In genomic region chr22:38394929-38395629, GRCh38 we compare ENCODE assay signal across 12 cellular contexts. TPM values are rescaled to one million over a fixed set of nuclear protein-coding genes. Genes with fewer than 3 reads are reported as not detected.
A peak's percentile ranks its signal among the peaks of the same experiment; 100 is the strongest.
DNase-seq lines count a peak whose midpoint lies in the region; ATAC-seq and TF ChIP-seq lines count a peak whose summit lies in the region.
"Not testable (repeated sequence)": the region's sequence is repeated elsewhere in the genome, so short reads cannot be mapped to it uniquely, and the experiment has no call there.
"Had no signal": no experiment of that assay in that cellular context is flagged by ENCODE, and none has a peak within 500 bp of the region (broad histone marks: within the 10 kb centered on the region; RNA-seq: fewer than 3 reads in every experiment).

No MANE protein-coding gene starts in this region.

- not testable (repeated sequence) for H3K9me3 ChIP-seq in HUES48 (ENCODE audit: control insufficient read depth, insufficient read depth, low read length); OCI-LY3 (ENCODE audit: insufficient read depth, low read length); mammary epithelial cell (replicated peaks; ENCODE audit: insufficient read depth, low read length); hepatocyte (ENCODE audit: low read depth); upper lobe of right lung

- peaks cover 46% of the 10 kb centered on the region for H3K4me1 Mint-ChIP-seq in activated CD4-positive, alpha-beta T cell treated with anti-CD3 and anti-CD28 coated beads, Interleukin-2, amount 10 ng/mL, durations not matched to agents 24 days and 14 days
- peaks cover 56% of the 10 kb centered on the region for H3K4me1 Mint-ChIP-seq in nephron

- H3K9ac ChIP-seq in HUES48 (ENCODE audit: low read depth, low read length): peak overlapping the region; percentile 61
- H3K9ac ChIP-seq in OCI-LY3 (ENCODE audit: low read length): peak overlapping the region; percentile 98
- not testable (repeated sequence) for H3K9ac ChIP-seq in mammary epithelial cell (ENCODE audit: insufficient read depth, low read length)

- H2AFZ ChIP-seq in OCI-LY3 (ENCODE audit: low read depth, low read length); mammary epithelial cell (ENCODE audit: low read depth, low read length); hepatocyte: not testable (repeated sequence)

- BruUV-seq in mammary epithelial cell (replicated peaks; lab: Mats Ljungman, UMichigan): not testable (repeated sequence)

- DNase-seq in GF-D8 (lab: John Stamatoyannopoulos, UW): peak; percentile 20
- DNase-seq in activated CD4-positive, alpha-beta T cell treated with anti-CD3 and anti-CD28 coated beads, Interleukin-2, amount 10 ng/mL, durations not matched to agents 24 days and 14 days; mammary epithelial cell; hepatocyte (ENCODE audit: low spot score); upper lobe of right lung: not testable (repeated sequence)

- not testable (repeated sequence) for H3K9me3 Mint-ChIP-seq in activated CD4-positive, alpha-beta T cell treated with anti-CD3 and anti-CD28 coated beads, Interleukin-2, amount 10 ng/mL, durations not matched to agents 24 days and 14 days; nephron

- H3K27ac Mint-ChIP-seq in activated CD4-positive, alpha-beta T cell treated with anti-CD3 and anti-CD28 coated beads, Interleukin-2, amount 10 ng/mL, durations not matched to agents 24 days and 14 days: peak overlapping the region; percentile 37
- peak overlapping the region in 1 of 3 experiments; percentile 42 for H3K27ac Mint-ChIP-seq in nephron

- peak overlapping the region; percentile 52 for H3K4me3 Mint-ChIP-seq in activated CD4-positive, alpha-beta T cell treated with anti-CD3 and anti-CD28 coated beads, Interleukin-2, amount 10 ng/mL, durations not matched to agents 24 days and 14 days
- H3K4me3 Mint-ChIP-seq in nephron: peak overlapping the region; percentile 12 to 93 (median 63)

- H3K4me3 ChIP-seq in HUES48 (ENCODE audit: low read depth, low read length) (peak overlapping the region; percentile 89), OCI-LY3 (ENCODE audit: low read length) (peak overlapping the region; percentile 95)
- H3K4me3 ChIP-seq in mammary epithelial cell (replicated peaks in 1 of 3; ENCODE audit: insufficient read depth in 1 of 3, low read depth in 2 of 3, low read length in 3 of 3); hepatocyte; upper lobe of right lung: not testable (repeated sequence)

- WGBS in mammary epithelial cell (ENCODE audit: low coverage, missing lambda C conversion rate): 46% methylated on average over 6 of the region's 6 CpGs
- WGBS in hepatocyte (ENCODE audit: low lambda C conversion rate, missing lambda C conversion rate): 48% methylated on average over 6 of the region's 6 CpGs

- dilution Hi-C loops in mammary epithelial cell (cut with HindIII; ENCODE audit: low sequenced_read_pairs): not testable (repeated sequence)

- H3K79me2 ChIP-seq in OCI-LY3 (ENCODE audit: low read length) (peaks cover 86% of the 10 kb centered on the region), mammary epithelial cell (ENCODE audit: insufficient read depth, low read length) (peaks cover 70% of the 10 kb centered on the region), hepatocyte (peaks cover 77% of the 10 kb centered on the region)

- not testable (repeated sequence) for H3K27me3 Mint-ChIP-seq in activated CD4-positive, alpha-beta T cell treated with anti-CD3 and anti-CD28 coated beads, Interleukin-2, amount 10 ng/mL, durations not matched to agents 24 days and 14 days; nephron (ENCODE audit: low read depth)

- H3K27me3 ChIP-seq in HUES48 (ENCODE audit: control insufficient read depth, insufficient read depth, low read length); OCI-LY3 (ENCODE audit: low read depth, low read length); mammary epithelial cell (ENCODE audit: insufficient read depth, low read length); hepatocyte; upper lobe of right lung: not testable (repeated sequence)

- H3K27ac ChIP-seq in HUES48 (ENCODE audit: low read depth, low read length) (peak overlapping the region; percentile 95), OCI-LY3 (ENCODE audit: low read length) (peak overlapping the region; percentile 90), hepatocyte (peak overlapping the region; percentile 27), upper lobe of right lung (peak overlapping the region; percentile 58)
- not testable (repeated sequence) for H3K27ac ChIP-seq in mammary epithelial cell (ENCODE audit: insufficient read depth, low read depth, low read length)

- not testable (repeated sequence) for H3K36me3 Mint-ChIP-seq in activated CD4-positive, alpha-beta T cell treated with anti-CD3 and anti-CD28 coated beads, Interleukin-2, amount 10 ng/mL, durations not matched to agents 24 days and 14 days (ENCODE audit: low read depth); nephron (ENCODE audit: low read depth)

- not testable (repeated sequence) for ATAC-seq in upper lobe of right lung

- not testable (repeated sequence) for H3K9me2 ChIP-seq in hepatocyte (replicated peaks; ENCODE audit: insufficient read depth)

- peak overlapping the region; percentile 64 for H3K4me2 ChIP-seq in OCI-LY3 (ENCODE audit: low read length)
- peak overlapping the region; percentile 47 for H3K4me2 ChIP-seq in mammary epithelial cell (ENCODE audit: insufficient read depth, low read depth, low read length)
- peak overlapping the region; percentile 91 for H3K4me2 ChIP-seq in hepatocyte

- not testable (repeated sequence) for TF ChIP-seq CTCF in OCI-LY3 (IDR thresholded peaks at IDR 0.05; ENCODE audit: low read depth, low read length); mammary epithelial cell (conservative IDR thresholded peaks at IDR 0.05 in 1 of 2, IDR thresholded peaks at IDR 0.05 in 1 of 2; ENCODE audit: extremely low read depth in 1 of 2, insufficient read depth in 1 of 2, low read depth in 1 of 2, low read length in 2 of 2); hepatocyte (IDR thresholded peaks at IDR 0.05; ENCODE audit: poor library complexity); nephron (IDR thresholded peaks at IDR 0.05; ENCODE audit: unreplicated experiment in 3 of 3); upper lobe of right lung (IDR thresholded peaks at IDR 0.05)

- H3K4me1 ChIP-seq in HUES48 (ENCODE audit: control insufficient read depth, insufficient read depth, low read length) (peaks cover 59% of the 10 kb centered on the region), OCI-LY3 (ENCODE audit: low read length) (peaks cover 45% of the 10 kb centered on the region), mammary epithelial cell (ENCODE audit: insufficient read depth, low read length) (peaks cover 14% of the 10 kb centered on the region), hepatocyte (ENCODE audit: insufficient read depth) (peaks cover 23% of the 10 kb centered on the region), upper lobe of right lung (peaks cover 11% of the 10 kb centered on the region)

- CTCF ChIA-PET in mammary epithelial cell (lab: Charles Lee; ENCODE audit: low non-redundant PET): not testable (repeated sequence)

- H4K20me1 ChIP-seq in OCI-LY3 (ENCODE audit: insufficient read depth, low read length) (peaks cover 17% of the 10 kb centered on the region), hepatocyte (ENCODE audit: insufficient read depth, poor library complexity, severe bottlenecking) (peaks cover 11% of the 10 kb centered on the region)
- not testable (repeated sequence) for H4K20me1 ChIP-seq in mammary epithelial cell (ENCODE audit: insufficient read depth, low read length)

- H3K36me3 ChIP-seq in HUES48 (ENCODE audit: control insufficient read depth, insufficient read depth, low read length); OCI-LY3 (replicated peaks; ENCODE audit: low read depth, low read length); mammary epithelial cell (ENCODE audit: insufficient read depth, low read length); hepatocyte (replicated peaks; ENCODE audit: insufficient read depth, low read depth); upper lobe of right lung: not testable (repeated sequence)

- intact Hi-C loops in activated CD4-positive, alpha-beta T cell treated with anti-CD3 and anti-CD28 coated beads, Interleukin-2, amount 10 ng/mL, durations not matched to agents 24 days and 14 days (cut with micrococcal nuclease); upper lobe of right lung (cut with DNase I): not testable (repeated sequence)
- intact Hi-C loops in mammary epithelial cell (cut with micrococcal nuclease): loop anchor here (5.0 kb wide), 1 partner anchor 98 kb away; no protein-coding TSS in a partner anchor

- in situ Hi-C loops in mammary epithelial cell (cut with MboI; ENCODE audit: low sequenced_read_pairs in 2 of 2): not testable (repeated sequence)

RNA-seq across cellular contexts. Expression of gene KCNJ4, which starts 59.9 kb away (rescaled TPM):
- not detected in 2 replicates for total RNA-seq in activated CD4-positive, alpha-beta T cell treated with anti-CD3 and anti-CD28 coated beads, Interleukin-2, amount 10 ng/mL, durations not matched to agents 24 days and 14 days
- total RNA-seq in mammary epithelial cell (not detected), hepatocyte (0.24 and 0.50 TPM in 2 replicates), upper lobe of right lung (not detected)
- polyA plus RNA-seq in mammary epithelial cell (0.03 TPM), hepatocyte (0.08 and 0.30 TPM in 2 replicates)
- not detected for polyA minus RNA-seq in mammary epithelial cell
- total RNA-seq: activated naive CD4-positive, alpha-beta T cell treated with anti-CD3 and anti-CD28 coated beads for 36 hours; body of pancreas; dermis microvascular lymphatic vessel endothelial cell; left lobe of liver had no signal
